ENCODE assay signal across 15 cellular contexts in genomic region chrX:72943819-72944169, GRCh38. TPM values are rescaled to one million over a fixed set of nuclear protein-coding genes. Genes with fewer than 3 reads are reported as not detected.
A peak's percentile ranks its signal among the peaks of the same experiment; 100 is the strongest.
DNase-seq lines count a peak whose midpoint lies in the region; ATAC-seq and TF ChIP-seq lines count a peak whose summit lies in the region.
"Not testable (repeated sequence)": the region's sequence is repeated elsewhere in the genome, so short reads cannot be mapped to it uniquely, and the experiment has no call there.
"Had no signal": no experiment of that assay in that cellular context is flagged by ENCODE, and none has a peak within 500 bp of the region (broad histone marks: within the 10 kb centered on the region; RNA-seq: fewer than 3 reads in every experiment).

A gene with protein sequence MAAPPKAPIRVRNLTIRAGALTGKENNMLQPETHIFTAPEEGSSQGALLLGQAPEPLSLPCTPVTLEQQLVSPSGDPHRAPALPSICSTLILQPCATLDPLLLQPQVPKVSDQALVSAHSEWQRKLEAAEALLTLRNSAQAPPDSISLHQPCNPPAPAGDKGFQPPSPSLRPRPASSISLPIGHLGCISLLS (minus strand): TSS chrX:72943837. CDS start chrX:72875694, 68,143 bp downstream.

- H3K36me3 Mint-ChIP-seq in T-cell; effector memory CD8-positive, alpha-beta T cell (ENCODE audit: insufficient read depth); naive thymus-derived CD4-positive, alpha-beta T cell: not testable (repeated sequence)

- H3K4me3 Mint-ChIP-seq in T-cell; effector memory CD8-positive, alpha-beta T cell; naive thymus-derived CD4-positive, alpha-beta T cell: not testable (repeated sequence)

- H3K36me3 ChIP-seq in DND-41 (ENCODE audit: insufficient read depth, low read length); naive thymus-derived CD4-positive, alpha-beta T cell (ENCODE audit: control insufficient read depth in 2 of 3, insufficient read depth in 3 of 3, low read length in 3 of 3): not testable (repeated sequence)

- H3K79me2 ChIP-seq in DND-41 (ENCODE audit: insufficient read depth, low read length), result not testable (repeated sequence)

- TF ChIP-seq CTCF in DND-41 (IDR thresholded peaks at IDR 0.05; ENCODE audit: borderline replicate concordance, extremely low read depth, low read length, poor library complexity, severe bottlenecking), result not testable (repeated sequence)

- ATAC-seq in DND-41 (ENCODE audit: insufficient read depth, low read depth), result peak; percentile 87
- peak; percentile 69 for ATAC-seq in GM19023 (IDR thresholded peaks at IDR 0.05; ENCODE audit: unreplicated experiment)
- peak; percentile 69 for ATAC-seq in GM21515 (IDR thresholded peaks at IDR 0.05; ENCODE audit: unreplicated experiment)
- ATAC-seq in HG02840 (IDR thresholded peaks at IDR 0.05; ENCODE audit: low FRiP score, unreplicated experiment), result peak; percentile 62
- peak; percentile 82 for ATAC-seq in HG03280 (IDR thresholded peaks at IDR 0.05; ENCODE audit: unreplicated experiment)
- ATAC-seq in T-cell (replicated peaks in 1 of 4), result peak; percentile 76 to 84 (median 80)
- peak; percentile 76 for ATAC-seq in effector memory CD8-positive, alpha-beta T cell (replicated peaks)
- ATAC-seq in naive thymus-derived CD4-positive, alpha-beta T cell, result peak; percentile 89

- H3K9me3 Mint-ChIP-seq in T-cell; effector memory CD8-positive, alpha-beta T cell; naive thymus-derived CD4-positive, alpha-beta T cell: not testable (repeated sequence)

- H3K4me1 ChIP-seq in DND-41 (ENCODE audit: insufficient read depth, low read length); naive thymus-derived CD4-positive, alpha-beta T cell (ENCODE audit: control insufficient read depth in 2 of 2, insufficient read depth in 2 of 2, low read length in 2 of 2): not testable (repeated sequence)

- not testable (repeated sequence) for H3K27ac Mint-ChIP-seq in T-cell; effector memory CD8-positive, alpha-beta T cell; naive thymus-derived CD4-positive, alpha-beta T cell

- POLR2A ChIA-PET in T-cell (lab: Charles Lee); naive thymus-derived CD4-positive, alpha-beta T cell (lab: Charles Lee): not testable (repeated sequence)

- H3K9me3 ChIP-seq in DND-41 (ENCODE audit: insufficient read depth, low read length, severe bottlenecking); naive thymus-derived CD4-positive, alpha-beta T cell (ENCODE audit: control insufficient read depth in 2 of 3, low read length in 3 of 3): not testable (repeated sequence)

- not testable (repeated sequence) for H3K4me1 Mint-ChIP-seq in T-cell; effector memory CD8-positive, alpha-beta T cell (ENCODE audit: low read depth in 2 of 2); naive thymus-derived CD4-positive, alpha-beta T cell

- H2AFZ ChIP-seq in DND-41 (ENCODE audit: low read depth, low read length), result not testable (repeated sequence)

- not testable (repeated sequence) for H3K27ac ChIP-seq in DND-41 (ENCODE audit: low read length); naive thymus-derived CD4-positive, alpha-beta T cell (ENCODE audit: low read depth, low read length)

- CTCF ChIA-PET in T-cell (lab: Charles Lee); naive thymus-derived CD4-positive, alpha-beta T cell (lab: Charles Lee): not testable (repeated sequence)

- intact Hi-C loops in naive thymus-derived CD4-positive, alpha-beta T cell (cut with micrococcal nuclease), result not testable (repeated sequence)

- not testable (repeated sequence) for H3K27me3 Mint-ChIP-seq in T-cell; effector memory CD8-positive, alpha-beta T cell; naive thymus-derived CD4-positive, alpha-beta T cell

- not testable (repeated sequence) for H4K20me1 ChIP-seq in DND-41 (ENCODE audit: insufficient read depth, low read length)

- H3K27me3 ChIP-seq in DND-41 (ENCODE audit: insufficient read depth, low read length, poor library complexity); naive thymus-derived CD4-positive, alpha-beta T cell (ENCODE audit: control insufficient read depth in 2 of 2, insufficient read depth in 2 of 2, low read length in 2 of 2): not testable (repeated sequence)

- H3K4me2 ChIP-seq in DND-41 (ENCODE audit: insufficient read depth, low read length), result not testable (repeated sequence)

- H3K9ac ChIP-seq in DND-41 (ENCODE audit: low read depth, low read length), result not testable (repeated sequence)

- DNase-seq in DND-41; T-cell; effector memory CD8-positive, alpha-beta T cell; naive thymus-derived CD4-positive, alpha-beta T cell: not testable (repeated sequence)

- H3K4me3 ChIP-seq in DND-41 (ENCODE audit: low read depth in 1 of 2, low read length in 2 of 2); naive thymus-derived CD4-positive, alpha-beta T cell (ENCODE audit: low read length): not testable (repeated sequence)

RNA-seq across cellular contexts. Expression of the gene that starts here (rescaled TPM):
- total RNA-seq in T-cell, result 1 to 10 TPM in 1 of 5 donors, under 1 TPM in 4; 0.51 to 1.5 (median 0.56) TPM
- 1 to 10 TPM in 1 of 5 experiments, under 1 TPM in 2, not detected in 2; 0.27 to 1.4 (median 0.96) TPM for total RNA-seq in naive thymus-derived CD4-positive, alpha-beta T cell
- under 1 TPM in 1 of 2 donors, not detected in 1; 0.21 TPM for polyA plus RNA-seq in naive thymus-derived CD4-positive, alpha-beta T cell
- total RNA-seq: dermis blood vessel endothelial cell; esophagus muscularis mucosa; H9; HT-29; occipital lobe; T-helper 1 cell treated with Interleukin-12 subunit alpha and Interleukin-12 subunit beta and Interleukin-4 antibody, amounts not matched to agents 30 ng/mL and 1 ng/mL, for 36 hours; transverse colon had no signal
